8 cellular contexts compared by ENCODE assay signal in the genomic region with DNA sequence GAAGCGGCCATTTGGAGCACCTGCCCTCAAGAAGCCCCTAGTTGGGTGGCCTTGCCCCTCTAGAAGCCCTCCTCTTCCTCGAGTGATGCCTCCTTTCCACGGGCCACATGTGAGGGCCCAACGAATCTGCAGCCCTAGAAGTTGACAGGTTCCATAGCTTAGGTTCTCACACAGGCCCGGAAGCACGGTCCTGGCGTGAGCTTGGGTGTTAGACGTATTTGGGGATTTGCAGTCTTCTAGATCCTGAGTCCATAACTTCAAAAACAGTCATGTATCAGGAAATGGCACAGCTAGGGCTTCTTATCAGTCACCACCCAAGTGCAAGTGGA. TPM values are rescaled to one million over a fixed set of nuclear protein-coding genes. Genes with fewer than 3 reads are reported as not detected.
DNase-seq lines count a peak whose midpoint lies in the region; ATAC-seq, FAIRE-seq and TF ChIP-seq lines count a peak whose summit lies in the region.

No MANE protein-coding gene starts in this region.

- TF ChIP-seq CTCF in right atrium auricular region (IDR thresholded peaks at IDR 0.05) (no peak), kidney epithelial cell (IDR thresholded peaks at IDR 0.05; ENCODE audit: insufficient read depth, low read length, poor library complexity, severe bottlenecking) (no peak), transverse colon (IDR thresholded peaks at IDR 0.05) (no peak), D721Med (IDR thresholded peaks at IDR 0.05; ENCODE audit: insufficient read depth, missing control alignments) (no peak)

- no peak for TF ChIP-seq POLR2A in transverse colon (IDR thresholded peaks at IDR 0.05)

- 67% methylated on average over 8 of the region's 8 CpGs; no CpG with 5 or more reads in 1 of the 2 donors for WGBS in transverse colon (ENCODE audit: low coverage in 1 of 2), 2 donors

- H3K27me3 ChIP-seq in right atrium auricular region (no peaks in the 10 kb centered on the region), kidney epithelial cell (ENCODE audit: control insufficient read depth, insufficient read depth, low read length) (no peaks in the 10 kb centered on the region), transverse colon (no peaks in the 10 kb centered on the region)

- peaks cover 10% of the 10 kb centered on the region for H3K36me3 Mint-ChIP-seq in activated naive CD8-positive, alpha-beta T cell treated with anti-CD3 and anti-CD28 coated beads for 36 hours

- DNase-seq in right atrium auricular region (ENCODE audit: low spot score) = no peak
- DNase-seq in left cardiac atrium = no peak
- DNase-seq in activated naive CD8-positive, alpha-beta T cell treated with anti-CD3 and anti-CD28 coated beads for 36 hours = no peak
- DNase-seq in kidney epithelial cell (ENCODE audit: low read depth) = no peak
- DNase-seq in transverse colon = no peak
- DNase-seq in D721Med (ENCODE audit: insufficient read length, low spot score) = no peak
- no peak for DNase-seq in stimulated activated CD4-positive, alpha-beta T cell treated with anti-CD3 and anti-CD28 coated beads, Interleukin-15, amount 100 ng/mL, for 24 hours

- H3K4me3 ChIP-seq in right atrium auricular region (peak overlapping the region; percentile 89 to 95), kidney epithelial cell (ENCODE audit: low read depth, low read length) (peak overlapping the region; percentile 85), transverse colon (peak overlapping the region in 3 of 4 donors; percentile 51 to 88 (median 84))

- peak overlapping the region; percentile 83 for H3K27ac Mint-ChIP-seq in activated naive CD8-positive, alpha-beta T cell treated with anti-CD3 and anti-CD28 coated beads for 36 hours

- H3K4me1 Mint-ChIP-seq in activated naive CD8-positive, alpha-beta T cell treated with anti-CD3 and anti-CD28 coated beads for 36 hours = peaks cover 33% of the 10 kb centered on the region

- H3K9me3 ChIP-seq in right atrium auricular region (no peaks in the 10 kb centered on the region), transverse colon (no peaks in the 10 kb centered on the region)

- ATAC-seq in left cardiac atrium (no peak), GM19351 (IDR thresholded peaks at IDR 0.05; ENCODE audit: unreplicated experiment) (no peak)

- FAIRE-seq in D721Med (lab: Jason Lieb, UNC) = no peak

- H3K27ac ChIP-seq in right atrium auricular region (peak overlapping the region; percentile 97 to 98), transverse colon (peak overlapping the region; percentile 96 to 99 (median 98))

- H3K36me3 ChIP-seq in right atrium auricular region = no peaks in the 10 kb centered on the region
- no peaks in the 10 kb centered on the region for H3K36me3 ChIP-seq in kidney epithelial cell (ENCODE audit: control insufficient read depth, insufficient read depth, low read length)
- H3K36me3 ChIP-seq in transverse colon = no peaks in the 10 kb centered on the region

- H3K4me3 Mint-ChIP-seq in activated naive CD8-positive, alpha-beta T cell treated with anti-CD3 and anti-CD28 coated beads for 36 hours = peak overlapping the region; percentile 75

- H3K4me1 ChIP-seq in right atrium auricular region (peaks cover 0 to 33% of the 10 kb centered on the region in 2 donors), transverse colon (peaks cover 12 to 40% (median 27%) of the 10 kb centered on the region in 4 donors)

- no peaks in the 10 kb centered on the region for H3K9me3 Mint-ChIP-seq in activated naive CD8-positive, alpha-beta T cell treated with anti-CD3 and anti-CD28 coated beads for 36 hours

- intact Hi-C loops in left cardiac atrium (cut with DNase I) (no loop called here), transverse colon (cut with DNase I; ENCODE audit: low total_unique reads) (no loop called here)

- TF ChIP-seq EP300 in transverse colon (IDR thresholded peaks at IDR 0.05; ENCODE audit: low read depth) = no peak

- in situ Hi-C loops in transverse colon (cut with MboI; ENCODE audit: low pct_ligation_motif_present in 1 of 4, low pct_unique_long_range_greater_than_20kb in 1 of 4, low sequenced_read_pairs in 3 of 4) = no loop called here

- no peaks in the 10 kb centered on the region for H3K27me3 Mint-ChIP-seq in activated naive CD8-positive, alpha-beta T cell treated with anti-CD3 and anti-CD28 coated beads for 36 hours

RNA-seq across cellular contexts. Expression of a gene that starts 0.4 kb away (rescaled TPM):
- 10 to 100 TPM; 75.2 to 95.1 TPM for total RNA-seq in right atrium auricular region
- total RNA-seq in left cardiac atrium = 10 to 100 TPM; 92.0 to 99.0 TPM
- 10 to 100 TPM; 29.5 to 34.0 TPM for total RNA-seq in activated naive CD8-positive, alpha-beta T cell treated with anti-CD3 and anti-CD28 coated beads for 36 hours
- total RNA-seq in kidney epithelial cell = 24.4 and 27.5 TPM in 2 replicates
- total RNA-seq in transverse colon = 10 to 100 TPM; 48.4 to 91.6 (median 55.6) TPM
